ENCODE assay signal across 22 cellular contexts in the genomic region with DNA sequence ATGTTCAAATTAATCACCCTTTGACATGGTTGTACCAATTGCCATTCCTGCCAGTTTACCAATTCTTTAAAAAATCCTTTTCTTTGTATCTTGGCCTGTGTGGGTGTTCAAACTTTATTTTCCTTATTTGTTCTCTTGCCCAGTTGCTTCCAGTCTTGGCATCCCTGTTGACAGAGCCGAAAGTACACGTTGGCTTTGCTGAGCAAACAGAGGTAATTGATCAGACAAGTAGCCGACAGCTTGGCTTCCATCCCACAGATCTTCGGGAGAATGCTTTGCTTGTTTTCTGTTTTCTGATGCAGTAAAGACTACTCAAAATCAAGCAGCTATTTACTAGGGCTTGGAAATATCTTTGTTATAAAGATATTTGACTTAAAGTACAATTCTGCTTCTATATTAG.
"Had no signal": no experiment of that assay in that cellular context is flagged by ENCODE, and none has a peak within 500 bp of the region (broad histone marks: within the 10 kb centered on the region; RNA-seq: fewer than 3 reads in every experiment).

No MANE protein-coding gene starts in this region.

- H3K27ac ChIP-seq: adrenal gland, coronary artery, esophagus muscularis mucosa, left lung, upper lobe of right lung had no signal

- H3K4me3 ChIP-seq: adrenal gland, coronary artery, esophagus muscularis mucosa, left lung, smooth muscle cell, upper lobe of right lung had no signal

- H3K27me3 ChIP-seq: adrenal gland, esophagus muscularis mucosa, left lung, upper lobe of right lung had no signal

- H3K36me3 Mint-ChIP-seq: activated naive CD4-positive, alpha-beta T cell treated with anti-CD3 and anti-CD28 coated beads, Interleukin-2, amount 50 U/mL, for 24 hours; natural killer cell treated with Interleukin-12 subunit alpha and Interleukin-12 subunit beta and Interleukin-15 and Interleukin-18, amount 100 ng/mL, for 72 hours; WTC11 had no signal

- H3K36me3 ChIP-seq: adrenal gland, esophagus muscularis mucosa, left lung, upper lobe of right lung had no signal

- H3K27me3 Mint-ChIP-seq: activated CD4-positive, alpha-beta memory T cell treated with anti-CD3 and anti-CD28 coated beads, Interleukin-2, amount 10 ng/mL, durations not matched to agents 7 days and 5 days; activated naive CD4-positive, alpha-beta T cell treated with anti-CD3 and anti-CD28 coated beads, Interleukin-2, amount 50 U/mL, for 24 hours; memory B cell; natural killer cell treated with Interleukin-12 subunit alpha and Interleukin-12 subunit beta and Interleukin-15 and Interleukin-18, amount 100 ng/mL, for 72 hours; T-helper 17 cell had no signal

- H3K4me3 Mint-ChIP-seq: activated CD4-positive, alpha-beta memory T cell treated with anti-CD3 and anti-CD28 coated beads, Interleukin-2, amount 10 ng/mL, durations not matched to agents 7 days and 5 days; activated naive CD4-positive, alpha-beta T cell treated with anti-CD3 and anti-CD28 coated beads, Interleukin-2, amount 50 U/mL, for 24 hours; activated T-cell treated with anti-CD3 and anti-CD28 coated beads, Interleukin-2, amount 50 U/mL, for 4 hours; memory B cell; natural killer cell treated with Interleukin-12 subunit alpha and Interleukin-12 subunit beta and Interleukin-15 and Interleukin-18, amount 100 ng/mL, for 72 hours; T-helper 17 cell; WTC11 had no signal

- H3K4me1 Mint-ChIP-seq: activated CD4-positive, alpha-beta memory T cell treated with anti-CD3 and anti-CD28 coated beads, Interleukin-2, amount 10 ng/mL, durations not matched to agents 7 days and 5 days; activated naive CD4-positive, alpha-beta T cell treated with anti-CD3 and anti-CD28 coated beads, Interleukin-2, amount 50 U/mL, for 24 hours; T-helper 17 cell; WTC11 had no signal

- DNase-seq: activated CD4-positive, alpha-beta memory T cell treated with anti-CD3 and anti-CD28 coated beads, Interleukin-2, amount 10 ng/mL, durations not matched to agents 7 days and 5 days; activated CD4-positive, alpha-beta T cell treated with anti-CD3 and anti-CD28 coated beads for 4 hours; activated effector memory CD4-positive, alpha-beta T cell treated with Interleukin-2 at 50 U/mL for 16 hours; activated T-cell treated with anti-CD3 and anti-CD28 coated beads, Interleukin-2, amount 50 U/mL, for 4 hours; adrenal gland; central memory CD4-positive, alpha-beta T cell; hippocampal formation; left lung; right cardiac atrium; stimulated activated CD4-positive, alpha-beta T cell treated with anti-CD3 and anti-CD28 coated beads, Interleukin-4, amount 100 ng/mL, for 4 hours; stimulated activated CD8-positive, alpha-beta memory T cell treated with anti-CD3 and anti-CD28 coated beads, Interleukin-4, amount 100 ng/mL, for 48 hours; stimulated activated naive CD8-positive, alpha-beta T cell treated with anti-CD3 and anti-CD28 coated beads, Interleukin-15, Interleukin-2, amounts not matched to agents 100 U/mL and 50 U/mL, for 24 hours; T-helper 17 cell; upper lobe of right lung had no signal

- H3K27ac Mint-ChIP-seq: activated CD4-positive, alpha-beta memory T cell treated with anti-CD3 and anti-CD28 coated beads, Interleukin-2, amount 10 ng/mL, durations not matched to agents 7 days and 5 days; activated naive CD4-positive, alpha-beta T cell treated with anti-CD3 and anti-CD28 coated beads, Interleukin-2, amount 50 U/mL, for 24 hours; memory B cell; natural killer cell treated with Interleukin-12 subunit alpha and Interleukin-12 subunit beta and Interleukin-15 and Interleukin-18, amount 100 ng/mL, for 72 hours; progenitor cell of endocrine pancreas; T-helper 17 cell; WTC11 had no signal
